In genomic region chr2:232443669-232444408, GRCh38 we compare ENCODE assay signal across 2 cellular contexts.
TF ChIP-seq lines count a peak whose summit lies in the region.
"Not testable (repeated sequence)": the region's sequence is repeated elsewhere in the genome, so short reads cannot be mapped to it uniquely, and the experiment has no call there.

No MANE protein-coding gene starts in this region.

TF ChIP-seq in WTC11, 78 proteins besides CTCF, POLR2A, EP300 and RAD21:
- 0 out of 2 replicates have a peak, but pooled peaks have one; percentile 6 for TF ChIP-seq MAX (CRISPR knock-in tag; IDR thresholded peaks at IDR 0.05)

TF ChIP-seq in HepG2, 621 proteins besides CTCF, POLR2A, EP300 and RAD21:
- TF ChIP-seq ZNF333 (CRISPR knock-in tag; IDR thresholded peaks at IDR 0.05; ENCODE audit: borderline replicate concordance): 0 out of 2 replicates have a peak, but pooled peaks have one; percentile 43
- 0 out of 2 replicates have a peak, but pooled peaks have one; percentile 14 for TF ChIP-seq ISL2 (CRISPR knock-in tag; IDR thresholded peaks at IDR 0.05)
- 0 out of 2 replicates have a peak, but pooled peaks have one; percentile 35 for TF ChIP-seq ZNF704 (CRISPR knock-in tag; IDR thresholded peaks at IDR 0.05; ENCODE audit: borderline replicate concordance)
- peak; percentile 14; the same call in 1 of the 2 replicates for TF ChIP-seq SALL1 (CRISPR knock-in tag; IDR thresholded peaks at IDR 0.05)
- 0 out of 2 replicates have a peak, but pooled peaks have one; percentile 26 for TF ChIP-seq SNAPC4 (CRISPR knock-in tag; IDR thresholded peaks at IDR 0.05)
- TF ChIP-seq NR2F6 (IDR thresholded peaks at IDR 0.05): peak; percentile 45; the same call in 1 of the 2 replicates
- TF ChIP-seq NR2F6 (CRISPR knock-in tag; IDR thresholded peaks at IDR 0.05): peak; percentile 80
- TF ChIP-seq HNF4A (CRISPR knock-in tag; IDR thresholded peaks at IDR 0.05): peak; percentile 63
- peak; percentile 26; the same call in 1 of the 2 replicates for TF ChIP-seq HOXA3 (CRISPR knock-in tag; IDR thresholded peaks at IDR 0.05)
- TF ChIP-seq GABPB1 (CRISPR knock-in tag; IDR thresholded peaks at IDR 0.05): peak; percentile 46; the same call in 1 of the 2 replicates
- TF ChIP-seq ZNF776 (CRISPR knock-in tag; IDR thresholded peaks at IDR 0.05): peak; percentile 80
- peak; percentile 9; the same call in 1 of the 2 replicates for TF ChIP-seq FOXA3 (CRISPR knock-in tag; IDR thresholded peaks at IDR 0.05)
- TF ChIP-seq ESRRA (CRISPR knock-in tag; IDR thresholded peaks at IDR 0.05; ENCODE audit: low read depth): peak; percentile 49; the same call in 1 of the 2 replicates
- 0 out of 4 replicates have a peak, but pooled peaks of 1 of the 2 experiments have one; percentile 22 for TF ChIP-seq NR2F1 (CRISPR knock-in tag; IDR thresholded peaks at IDR 0.05)
- 0 out of 2 replicates have a peak, but pooled peaks have one; percentile 15 for TF ChIP-seq ELF1 (CRISPR knock-in tag; IDR thresholded peaks at IDR 0.05)
- TF ChIP-seq UBTF (CRISPR knock-in tag; IDR thresholded peaks at IDR 0.05): peak; percentile 56
- TF ChIP-seq RARA (CRISPR knock-in tag; IDR thresholded peaks at IDR 0.05): peak; percentile 18; the same call in 1 of the 2 replicates
- TF ChIP-seq ZNF691 (CRISPR knock-in tag; IDR thresholded peaks at IDR 0.05; ENCODE audit: borderline replicate concordance, low read depth): 0 out of 2 replicates have a peak, but pooled peaks have one; percentile 3
- 0 out of 2 replicates have a peak, but pooled peaks have one; percentile 10 for TF ChIP-seq NR2C2 (CRISPR knock-in tag; IDR thresholded peaks at IDR 0.05; ENCODE audit: borderline replicate concordance)
- TF ChIP-seq SAP130 (CRISPR knock-in tag; IDR thresholded peaks at IDR 0.05; ENCODE audit: low read depth): 0 out of 2 replicates have a peak, but pooled peaks have one; percentile 23
- TF ChIP-seq CAMTA2 (CRISPR knock-in tag; IDR thresholded peaks at IDR 0.05; ENCODE audit: borderline replicate concordance): peak; percentile 67; the same call in 1 of the 2 replicates
- TF ChIP-seq MTF1 (CRISPR knock-in tag; IDR thresholded peaks at IDR 0.05): peak; percentile 57; the same call in 1 of the 2 replicates
- not testable (repeated sequence) for TF ChIP-seq SOX6 (IDR thresholded peaks at IDR 0.05)
- TF ChIP-seq SOX6 (CRISPR knock-in tag; IDR thresholded peaks at IDR 0.05): peak; percentile 41; the same call in 1 of the 2 replicates
- TF ChIP-seq MED1 (CRISPR knock-in tag; IDR thresholded peaks at IDR 0.05): 0 out of 2 replicates have a peak, but pooled peaks have one; percentile 13
- 0 out of 2 replicates have a peak, but pooled peaks have one; percentile 54 for TF ChIP-seq ZNF839 (CRISPR knock-in tag; IDR thresholded peaks at IDR 0.05; ENCODE audit: borderline replicate concordance)
- peak; percentile 16; the same call in 1 of the 2 replicates for TF ChIP-seq NFKB2 (CRISPR knock-in tag; IDR thresholded peaks at IDR 0.05; ENCODE audit: borderline replicate concordance)
- peak; percentile 60; the same call in 1 of the 2 replicates for TF ChIP-seq ZNF292 (CRISPR knock-in tag; IDR thresholded peaks at IDR 0.05; ENCODE audit: borderline replicate concordance, low read depth)
- peak; percentile 69; the same call in 1 of the 2 replicates for TF ChIP-seq KDM5B (CRISPR knock-in tag; IDR thresholded peaks at IDR 0.05; ENCODE audit: borderline replicate concordance)
- peak; percentile 45; the same call in 1 of the 2 replicates for TF ChIP-seq ZNF317 (CRISPR knock-in tag; IDR thresholded peaks at IDR 0.05)
- TF ChIP-seq ZNF350 (CRISPR knock-in tag; IDR thresholded peaks at IDR 0.05; ENCODE audit: borderline replicate concordance, low read depth): 0 out of 2 replicates have a peak, but pooled peaks have one; percentile 34
- TF ChIP-seq GATAD1 (CRISPR knock-in tag; IDR thresholded peaks at IDR 0.05): peak; percentile 47; the same call in 1 of the 2 replicates
- TF ChIP-seq ZFX (CRISPR knock-in tag; IDR thresholded peaks at IDR 0.05; ENCODE audit: low read depth): peak; percentile 45; the same call in 1 of the 2 replicates
- 0 out of 2 replicates have a peak, but pooled peaks have one; percentile 7 for TF ChIP-seq ATF3 (CRISPR knock-in tag; IDR thresholded peaks at IDR 0.05)
- peak; percentile 28; the same call in 1 of the 2 replicates for TF ChIP-seq ARID4A (CRISPR knock-in tag; IDR thresholded peaks at IDR 0.05; ENCODE audit: borderline replicate concordance)
